In genomic region chr14:20969336-20969735, GRCh38 we compare ENCODE assay signal across 32 cellular contexts. TPM values are rescaled to one million over a fixed set of nuclear protein-coding genes. Genes with fewer than 3 reads are reported as not detected.
"Had no signal": no experiment of that assay in that cellular context is flagged by ENCODE, and none has a peak within 500 bp of the region (broad histone marks: within the 10 kb centered on the region; RNA-seq: fewer than 3 reads in every experiment).

No MANE protein-coding gene starts in this region.

- H3K4me3 Mint-ChIP-seq: activated CD4-positive, alpha-beta memory T cell treated with anti-CD3 and anti-CD28 coated beads, Interleukin-2, amount 10 ng/mL, durations not matched to agents 7 days and 5 days; activated CD4-positive, alpha-beta T cell treated with anti-CD3 and anti-CD28 coated beads, Interleukin-2, amount 10 ng/mL, durations not matched to agents 24 days and 14 days; activated naive CD4-positive, alpha-beta T cell treated with anti-CD3 and anti-CD28 coated beads, Interleukin-2, amount 50 U/mL, for 24 hours; activated T-cell treated with anti-CD3 and anti-CD28 coated beads, Interleukin-2, amount 50 U/mL, for 24 hours; activated T-helper 17 cell treated with anti-CD3 and anti-CD28 coated beads, Interleukin-2, amount 50 U/mL, for 72 hours; mesothelial cell of epicardium; nephron progenitor cell; T-helper 1 cell treated with Interleukin-12 subunit alpha and Interleukin-12 subunit beta and Interleukin-4 antibody, amounts not matched to agents 30 μg/mL and 1 μg/mL, for 36 hours had no signal

- H3K36me3 Mint-ChIP-seq: activated naive CD4-positive, alpha-beta T cell treated with anti-CD3 and anti-CD28 coated beads, Interleukin-2, amount 50 U/mL, for 24 hours; mesothelial cell of epicardium; naive B cell had no signal

- H3K4me3 ChIP-seq: esophagus muscularis mucosa, gastrocnemius medialis, ovary, skin epidermis, testis, transverse colon, uterus had no signal

- H3K27ac ChIP-seq: esophagus muscularis mucosa, gastrocnemius medialis, ovary, skin epidermis, testis, transverse colon, uterus had no signal

- FAIRE-seq: colon, kidney had no signal

- H3K9me3 Mint-ChIP-seq: activated CD4-positive, alpha-beta memory T cell treated with anti-CD3 and anti-CD28 coated beads, Interleukin-2, amount 10 ng/mL, durations not matched to agents 7 days and 5 days; activated CD4-positive, alpha-beta T cell treated with anti-CD3 and anti-CD28 coated beads, Interleukin-2, amount 10 ng/mL, durations not matched to agents 24 days and 14 days; activated naive CD4-positive, alpha-beta T cell treated with anti-CD3 and anti-CD28 coated beads, Interleukin-2, amount 50 U/mL, for 24 hours; activated T-cell treated with anti-CD3 and anti-CD28 coated beads, Interleukin-2, amount 50 U/mL, for 24 hours; activated T-helper 17 cell treated with anti-CD3 and anti-CD28 coated beads, Interleukin-2, amount 50 U/mL, for 72 hours; mesothelial cell of epicardium; naive B cell; nephron progenitor cell; T-helper 1 cell treated with Interleukin-12 subunit alpha and Interleukin-12 subunit beta and Interleukin-4 antibody, amounts not matched to agents 30 μg/mL and 1 μg/mL, for 36 hours had no signal

- H3K36me3 ChIP-seq: esophagus muscularis mucosa, gastrocnemius medialis, ovary, transverse colon, uterus had no signal

- H3K27ac Mint-ChIP-seq: activated CD4-positive, alpha-beta memory T cell treated with anti-CD3 and anti-CD28 coated beads, Interleukin-2, amount 10 ng/mL, durations not matched to agents 7 days and 5 days; activated CD4-positive, alpha-beta T cell treated with anti-CD3 and anti-CD28 coated beads, Interleukin-2, amount 10 ng/mL, durations not matched to agents 24 days and 14 days; activated naive CD4-positive, alpha-beta T cell treated with anti-CD3 and anti-CD28 coated beads, Interleukin-2, amount 50 U/mL, for 24 hours; activated T-cell treated with anti-CD3 and anti-CD28 coated beads, Interleukin-2, amount 50 U/mL, for 24 hours; activated T-helper 17 cell treated with anti-CD3 and anti-CD28 coated beads, Interleukin-2, amount 50 U/mL, for 72 hours; mesothelial cell of epicardium; naive B cell; nephron progenitor cell; progenitor cell of endocrine pancreas; T-helper 1 cell treated with Interleukin-12 subunit alpha and Interleukin-12 subunit beta and Interleukin-4 antibody, amounts not matched to agents 30 μg/mL and 1 μg/mL, for 36 hours had no signal

- H3K4me1 ChIP-seq: uterus had no signal

- DNase-seq: activated CD4-positive, alpha-beta memory T cell treated with anti-CD3 and anti-CD28 coated beads, Interleukin-2, amount 10 ng/mL, durations not matched to agents 7 days and 5 days; activated CD4-positive, alpha-beta T cell treated with anti-CD3 and anti-CD28 coated beads, Interleukin-2, amount 10 ng/mL, durations not matched to agents 24 days and 14 days; activated CD4-positive, CD25-positive, alpha-beta regulatory T cell treated with anti-CD3 and anti-CD28 coated beads, Interleukin-2, amount 50 U/mL, for 72 hours; activated CD8-positive, alpha-beta memory T cell treated with anti-CD3 and anti-CD28 coated beads, Interleukin-2, amount 50 U/mL, for 48 hours; activated gamma-delta T cell treated with Interleukin-2 at 50 U/mL for 16 hours; activated T-cell treated with anti-CD3 and anti-CD28 coated beads, Interleukin-2, amount 50 U/mL, for 24 hours; effector CD8-positive, alpha-beta T cell; gastrocnemius medialis; glutamatergic neuron; kidney; left colon; naive B cell; nephron progenitor cell; ovary; retina; stimulated activated CD4-positive, alpha-beta T cell treated with anti-CD3 and anti-CD28 coated beads, Interleukin-12 subunit alpha, Interleukin-12 subunit beta, amount 100 ng/mL, for 4 hours; stimulated activated CD4-positive, alpha-beta T cell treated with anti-CD3 and anti-CD28 coated beads, Interleukin-4, amount 100 ng/mL, for 1 hour; stimulated activated naive CD8-positive, alpha-beta T cell treated with anti-CD3 and anti-CD28 coated beads, Interleukin-15, Interleukin-2, amounts not matched to agents 100 U/mL and 50 U/mL, for 24 hours; T-helper 9 cell; testis; transverse colon; uterus had no signal

- H3K9me3 ChIP-seq: esophagus muscularis mucosa, gastrocnemius medialis, ovary, testis, transverse colon, uterus had no signal

- H3K27me3 ChIP-seq: ovary, testis, transverse colon, uterus had no signal

RNA-seq across cellular contexts. Expression of gene RNASE2, which starts 14.0 kb away (rescaled TPM):
- total RNA-seq: activated CD4-positive, alpha-beta memory T cell treated with anti-CD3 and anti-CD28 coated beads, Interleukin-2, amount 10 ng/mL, durations not matched to agents 7 days and 5 days; activated CD4-positive, alpha-beta T cell treated with anti-CD3 and anti-CD28 coated beads, Interleukin-2, amount 10 ng/mL, durations not matched to agents 24 days and 14 days; activated T-helper 17 cell treated with anti-CD3 and anti-CD28 coated beads, Interleukin-2, amount 50 U/mL, for 72 hours; dermis microvascular lymphatic vessel endothelial cell; mesothelial cell of epicardium; progenitor cell of endocrine pancreas; testis had no signal

RNA-seq across cellular contexts. Expression of gene SLC39A2, which starts 29.8 kb away (rescaled TPM):
- total RNA-seq: activated CD4-positive, alpha-beta memory T cell treated with anti-CD3 and anti-CD28 coated beads, Interleukin-2, amount 10 ng/mL, durations not matched to agents 7 days and 5 days; activated CD4-positive, alpha-beta T cell treated with anti-CD3 and anti-CD28 coated beads, Interleukin-2, amount 10 ng/mL, durations not matched to agents 24 days and 14 days; dermis microvascular lymphatic vessel endothelial cell; esophagus muscularis mucosa; gastrocnemius medialis; kidney; progenitor cell of endocrine pancreas; sciatic nerve had no signal
